ENCODE assay signal across 20 cellular contexts in the genomic region with DNA sequence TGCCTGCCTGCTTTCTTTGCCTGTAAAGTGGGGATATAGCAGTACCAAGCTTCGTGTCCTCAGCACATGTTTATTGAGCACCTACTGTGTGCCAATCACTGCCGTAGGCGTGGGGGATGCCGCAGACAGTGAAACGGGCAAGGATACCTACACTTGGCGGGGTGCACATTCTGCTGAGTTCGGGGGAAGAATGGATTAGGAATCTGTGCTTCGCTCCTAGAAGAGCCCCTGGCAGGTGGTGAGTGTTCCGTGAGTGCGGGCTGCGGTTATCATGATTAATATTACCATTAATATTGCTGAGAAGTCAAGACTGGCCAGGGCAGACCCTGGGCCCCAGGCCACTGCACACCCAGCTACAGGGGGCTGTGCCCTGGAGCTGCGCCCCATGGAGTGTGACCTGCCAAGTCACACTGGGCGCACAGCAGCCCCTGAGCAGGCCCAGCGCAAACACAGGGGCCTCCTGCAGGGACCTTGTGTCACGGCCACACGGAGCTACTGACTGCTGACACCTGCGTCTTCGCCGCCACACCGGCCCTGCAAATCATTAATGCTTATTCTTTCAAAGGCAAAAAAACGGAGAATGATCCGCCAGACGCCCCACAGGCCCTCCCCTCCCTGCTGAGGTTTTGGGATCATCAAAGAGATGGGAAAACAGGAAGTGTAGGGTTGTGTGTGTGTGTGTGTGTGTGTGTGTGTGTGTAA.
DNase-seq lines count a peak whose midpoint lies in the region; ATAC-seq and TF ChIP-seq lines count a peak whose summit lies in the region.
"Had no signal": no experiment of that assay in that cellular context is flagged by ENCODE, and none has a peak within 500 bp of the region (broad histone marks: within the 10 kb centered on the region; RNA-seq: fewer than 3 reads in every experiment).

No MANE protein-coding gene starts in this region.

- no peak overlapping the region for H3K9ac ChIP-seq in HUES64 (ENCODE audit: low read depth, low read length)

- TF ChIP-seq CTCF in glutamatergic neuron (IDR thresholded peaks at IDR 0.05; ENCODE audit: partially characterized antibody, unreplicated experiment) (no peak), GM10266 (IDR thresholded peaks at IDR 0.05; ENCODE audit: control insufficient read depth, insufficient read depth, low read depth, missing control alignments) (no peak)

- peaks cover 18% of the 10 kb centered on the region for H3K27me3 Mint-ChIP-seq in glutamatergic neuron (ENCODE audit: unreplicated experiment)

- H3K4me3 Mint-ChIP-seq in glutamatergic neuron (ENCODE audit: unreplicated experiment), result no peak overlapping the region
- H3K4me3 Mint-ChIP-seq: activated CD4-positive, alpha-beta memory T cell treated with anti-CD3 and anti-CD28 coated beads, Interleukin-2, amount 10 ng/mL, durations not matched to agents 7 days and 5 days; dendritic cell treated with granulocyte-macrophage colony-stimulating factor and Interleukin-4, amounts not matched to agents 40 ng/mL and 50 ng/mL, for 4 days; IgD-negative memory B cell had no signal

- no peak overlapping the region for H3K27ac Mint-ChIP-seq in glutamatergic neuron (ENCODE audit: unreplicated experiment)
- H3K27ac Mint-ChIP-seq: activated CD4-positive, alpha-beta memory T cell treated with anti-CD3 and anti-CD28 coated beads, Interleukin-2, amount 10 ng/mL, durations not matched to agents 7 days and 5 days; activated T-helper 2 cell treated with anti-CD3 and anti-CD28 coated beads, Interferon-gamma antibody, Interleukin-2, Interleukin-4, amounts not matched to agents 10 μg/mL and 5 μg/mL and 100 μg/mL, durations not matched to agents 14 hours and 24 hours and 36 hours; dendritic cell treated with granulocyte-macrophage colony-stimulating factor and Interleukin-4, amounts not matched to agents 40 ng/mL and 50 ng/mL, for 4 days; IgD-negative memory B cell had no signal

- no peaks in the 10 kb centered on the region for H3K36me3 ChIP-seq in HUES64 (ENCODE audit: insufficient read depth, low read length)
- H3K36me3 ChIP-seq: esophagus muscularis mucosa had no signal

- no peaks in the 10 kb centered on the region for H3K27me3 ChIP-seq in HUES64 (ENCODE audit: insufficient read depth, low read length)
- H3K27me3 ChIP-seq: esophagus muscularis mucosa had no signal

- peaks cover 26% of the 10 kb centered on the region for H3K4me1 Mint-ChIP-seq in glutamatergic neuron (ENCODE audit: low read depth, unreplicated experiment)
- H3K4me1 Mint-ChIP-seq: activated CD4-positive, alpha-beta memory T cell treated with anti-CD3 and anti-CD28 coated beads, Interleukin-2, amount 10 ng/mL, durations not matched to agents 7 days and 5 days; IgD-negative memory B cell had no signal

- no peak for ATAC-seq in GM21390 (IDR thresholded peaks at IDR 0.05; ENCODE audit: unreplicated experiment)
- ATAC-seq: HCT116, mucosa of descending colon had no signal

- no peaks in the 10 kb centered on the region for H3K36me3 Mint-ChIP-seq in glutamatergic neuron (ENCODE audit: unreplicated experiment)
- H3K36me3 Mint-ChIP-seq: IgD-negative memory B cell had no signal

- 68% methylated on average over 23 of the region's 23 CpGs for WGBS in HUES64

- H3K4me1 ChIP-seq in HUES64 (ENCODE audit: insufficient read depth, low read length), result peaks cover 16% of the 10 kb centered on the region

- no peaks in the 10 kb centered on the region for H3K9me3 ChIP-seq in HUES64 (ENCODE audit: insufficient read depth, low read depth, low read length)
- H3K9me3 ChIP-seq: esophagus muscularis mucosa, mucosa of descending colon had no signal

- H3K9me3 Mint-ChIP-seq in glutamatergic neuron (ENCODE audit: unreplicated experiment), result peaks cover 14% of the 10 kb centered on the region
- H3K9me3 Mint-ChIP-seq: activated CD4-positive, alpha-beta memory T cell treated with anti-CD3 and anti-CD28 coated beads, Interleukin-2, amount 10 ng/mL, durations not matched to agents 7 days and 5 days; activated T-helper 2 cell treated with anti-CD3 and anti-CD28 coated beads, Interferon-gamma antibody, Interleukin-2, Interleukin-4, amounts not matched to agents 10 μg/mL and 5 μg/mL and 100 μg/mL, durations not matched to agents 14 hours and 24 hours and 36 hours; dendritic cell treated with granulocyte-macrophage colony-stimulating factor and Interleukin-4, amounts not matched to agents 40 ng/mL and 50 ng/mL, for 4 days; IgD-negative memory B cell had no signal

- peak; percentile 48 for DNase-seq in activated CD8-positive, alpha-beta memory T cell treated with anti-CD3 and anti-CD28 coated beads for 24 hours
- DNase-seq in activated CD8-positive, alpha-beta memory T cell treated with anti-CD3 and anti-CD28 coated beads, Interleukin-2, amount 50 U/mL, for 48 hours, result no peak
- DNase-seq in glutamatergic neuron (peak; percentile 36), retina (peak; percentile 34), SK-N-DZ (ENCODE audit: low spot score) (no peak), GM10266 (ENCODE audit: extremely low spot score) (no peak)
- DNase-seq: activated CD4-positive, alpha-beta memory T cell treated with anti-CD3 and anti-CD28 coated beads, Interleukin-2, amount 10 ng/mL, durations not matched to agents 7 days and 5 days; GF-D8; NCI-H1048; NCI-H446; stimulated activated naive CD4-positive, alpha-beta T cell treated with Interleukin-2 at 50 U/mL for 16 hours had no signal

- H3K27ac ChIP-seq in HUES64 (ENCODE audit: low read depth, low read length), result peak overlapping the region; percentile 46; the same call in 1 of the 2 replicates
- H3K27ac ChIP-seq: esophagus muscularis mucosa, SK-N-MC had no signal

- H3K4me3 ChIP-seq in HUES64 (ENCODE audit: low read length), result no peak overlapping the region
- H3K4me3 ChIP-seq: esophagus muscularis mucosa, mucosa of descending colon, SK-N-MC had no signal

Comparison
In these comparisons a context has a peak if more than half of its experiments do, and no peak if none do; other contexts are left out.
1. DNase-seq: peak in activated CD8-positive, alpha-beta memory T cell treated with anti-CD3 and anti-CD28 coated beads for 24 hours (single experiment), glutamatergic neuron (single experiment) and retina (single experiment); none in activated CD8-positive, alpha-beta memory T cell treated with anti-CD3 and anti-CD28 coated beads, Interleukin-2, amount 50 U/mL, for 48 hours (single experiment), SK-N-DZ (single experiment) and GM10266 (single experiment).